In the genomic region with DNA sequence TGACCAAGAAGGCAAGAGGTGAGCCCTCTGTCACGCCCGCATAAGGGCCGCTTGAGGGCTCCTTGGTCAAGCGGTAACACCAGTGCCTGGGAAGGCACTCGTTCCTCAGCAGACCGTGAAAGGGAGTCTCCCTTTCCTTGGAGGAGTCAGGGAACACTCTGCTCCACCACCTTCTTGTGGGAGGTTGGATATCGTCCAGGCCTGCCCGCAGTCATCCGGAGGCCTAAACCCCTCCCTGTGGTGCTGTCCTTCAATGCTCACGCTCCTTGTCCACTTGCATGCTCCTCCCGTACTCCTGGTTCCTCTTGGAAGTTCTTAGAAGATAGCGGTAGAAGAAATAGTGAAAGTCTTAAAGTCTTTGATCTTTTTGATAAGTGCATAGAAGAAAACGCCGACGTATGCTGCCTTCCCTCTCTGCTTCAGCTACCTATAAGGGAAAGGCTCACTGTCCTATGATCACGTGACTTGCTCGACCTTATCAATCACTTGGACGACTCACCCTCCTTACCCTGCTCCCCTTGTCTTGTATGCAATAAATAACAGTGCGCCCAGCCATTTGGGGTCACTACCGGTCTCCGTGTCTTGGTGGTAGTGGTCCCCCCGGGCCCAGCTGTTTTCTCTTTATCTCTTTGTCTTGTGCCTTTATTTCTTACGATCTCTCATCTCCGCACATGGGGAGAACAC, we compare ENCODE assay signal across 9 cellular contexts. TPM values are rescaled to one million over a fixed set of nuclear protein-coding genes. Genes with fewer than 3 reads are reported as not detected.
A peak's percentile ranks its signal among the peaks of the same experiment; 100 is the strongest.
DNase-seq lines count a peak whose midpoint lies in the region; ATAC-seq, FAIRE-seq and TF ChIP-seq lines count a peak whose summit lies in the region.
"Not testable (repeated sequence)": the region's sequence is repeated elsewhere in the genome, so short reads cannot be mapped to it uniquely, and the experiment has no call there.
"Had no signal": no experiment of that assay in that cellular context is flagged by ENCODE, and none has a peak within 500 bp of the region (broad histone marks: within the 10 kb centered on the region; RNA-seq: fewer than 3 reads in every experiment).

No MANE protein-coding gene starts in this region.

- not testable (repeated sequence) for H3K9me2 ChIP-seq in Karpas-422 (replicated peaks; ENCODE audit: insufficient read depth, low read length)

- H4K20me1 ChIP-seq in Karpas-422 (ENCODE audit: insufficient read depth, low read depth, low read length); astrocyte (ENCODE audit: insufficient read depth, low read length): not testable (repeated sequence)

- H3K4me1 Mint-ChIP-seq in CD4-positive, CD25-positive, alpha-beta regulatory T cell = peaks cover 4 to 18% (median 6%) of the 10 kb centered on the region in 4 donors
- H3K4me1 Mint-ChIP-seq in T-helper 17 cell = peaks cover 16% of the 10 kb centered on the region
- peaks cover 19% of the 10 kb centered on the region for H3K4me1 Mint-ChIP-seq in astrocyte (ENCODE audit: low read depth, unreplicated experiment)
- peaks cover 12% of the 10 kb centered on the region for H3K4me1 Mint-ChIP-seq in memory B cell

- not testable (repeated sequence) for H3K36me3 ChIP-seq in CD4-positive, CD25-positive, alpha-beta regulatory T cell (ENCODE audit: control insufficient read depth, insufficient read depth, low read length); Karpas-422 (ENCODE audit: insufficient read depth, low read length); astrocyte (ENCODE audit: insufficient read depth, low read length)

- DNase-seq in A549 (ENCODE audit: low read depth in 1 of 2, low spot score in 1 of 2); CD4-positive, CD25-positive, alpha-beta regulatory T cell; T-helper 17 cell; astrocyte (ENCODE audit: low read depth); memory B cell (ENCODE audit: low spot score in 2 of 2): not testable (repeated sequence)
- DNase-seq in Karpas-422 = peak; percentile 36
- DNase-seq in glomerular visceral epithelial cell (ENCODE audit: extremely low spot score) = peak; percentile 29
- DNase-seq in renal cortical epithelial cell (ENCODE audit: low read depth) = peak; percentile 59

- not testable (repeated sequence) for H3K9me3 Mint-ChIP-seq in CD4-positive, CD25-positive, alpha-beta regulatory T cell; astrocyte (ENCODE audit: unreplicated experiment); memory B cell

- 77% methylated on average over 24 of the region's 24 CpGs for WGBS in A549 (ENCODE audit: missing lambda C conversion rate)

- not testable (repeated sequence) for H3K4me2 ChIP-seq in A549; Karpas-422 (ENCODE audit: low read depth, low read length, poor library complexity, severe bottlenecking); astrocyte (ENCODE audit: low read length)

- H3K36me3 Mint-ChIP-seq in CD4-positive, CD25-positive, alpha-beta regulatory T cell; T-helper 17 cell (ENCODE audit: low read depth); astrocyte (ENCODE audit: low read depth, unreplicated experiment); memory B cell: not testable (repeated sequence)

- peak overlapping the region; percentile 55 to 95 (median 84) for H3K27ac Mint-ChIP-seq in CD4-positive, CD25-positive, alpha-beta regulatory T cell
- peak overlapping the region; percentile 34 for H3K27ac Mint-ChIP-seq in T-helper 17 cell
- H3K27ac Mint-ChIP-seq in astrocyte (ENCODE audit: unreplicated experiment) = peak overlapping the region; percentile 8
- H3K27ac Mint-ChIP-seq in memory B cell = peak overlapping the region; percentile 94

- TF ChIP-seq EP300 in A549 (IDR thresholded peaks at IDR 0.05) = not testable (repeated sequence)

- TF ChIP-seq POLR2A in A549 (IDR thresholded peaks at IDR 0.05; ENCODE audit: low read length) = not testable (repeated sequence)

- not testable (repeated sequence) for H3K27me3 ChIP-seq in CD4-positive, CD25-positive, alpha-beta regulatory T cell (ENCODE audit: control insufficient read depth, insufficient read depth, low read length); Karpas-422 (ENCODE audit: low read length); astrocyte (ENCODE audit: insufficient read depth, low read length)

- H3K9ac ChIP-seq in Karpas-422 (ENCODE audit: low read length); astrocyte (ENCODE audit: low read length): not testable (repeated sequence)

- H3K27me3 Mint-ChIP-seq in CD4-positive, CD25-positive, alpha-beta regulatory T cell; T-helper 17 cell; memory B cell: not testable (repeated sequence)
- peaks cover 34% of the 10 kb centered on the region for H3K27me3 Mint-ChIP-seq in astrocyte (ENCODE audit: low read depth, unreplicated experiment)

- H3K4me3 Mint-ChIP-seq in CD4-positive, CD25-positive, alpha-beta regulatory T cell = peak overlapping the region in 3 of 4 donors; percentile 50 to 75 (median 59)
- H3K4me3 Mint-ChIP-seq in T-helper 17 cell; astrocyte (ENCODE audit: unreplicated experiment); memory B cell: not testable (repeated sequence)

- FAIRE-seq in A549 (lab: Jason Lieb, UNC); astrocyte (lab: Jason Lieb, UNC): not testable (repeated sequence)

- not testable (repeated sequence) for H2AFZ ChIP-seq in Karpas-422 (ENCODE audit: low read length); astrocyte (ENCODE audit: low read depth, low read length)

- not testable (repeated sequence) for H3K4me1 ChIP-seq in A549; CD4-positive, CD25-positive, alpha-beta regulatory T cell (ENCODE audit: control insufficient read depth, insufficient read depth, low read length, poor library complexity, severe bottlenecking); astrocyte (ENCODE audit: insufficient read depth, low read length)
- peaks cover 30% of the 10 kb centered on the region for H3K4me1 ChIP-seq in Karpas-422 (ENCODE audit: low read length)

- H3K79me2 ChIP-seq in Karpas-422 (ENCODE audit: low read length); astrocyte (ENCODE audit: insufficient read depth, low read length): not testable (repeated sequence)

- POLR2A ChIA-PET in A549 (lab: Yijun Ruan, JAX) = interaction anchor here (0.6 kb wide), 1 partner anchor 52 kb away, joined by 4 read pairs; no protein-coding TSS in a partner anchor

- not testable (repeated sequence) for TF ChIP-seq CTCF in A549 (IDR thresholded peaks at IDR 0.05); astrocyte (IDR thresholded peaks at IDR 0.05; ENCODE audit: insufficient read depth, low read depth, low read length)

- H3K4me3 ChIP-seq in A549; CD4-positive, CD25-positive, alpha-beta regulatory T cell (ENCODE audit: low read depth, low read length); Karpas-422 (ENCODE audit: low read length); astrocyte (ENCODE audit: insufficient read depth, low read depth, low read length): not testable (repeated sequence)

- not testable (repeated sequence) for H3K27ac ChIP-seq in A549; CD4-positive, CD25-positive, alpha-beta regulatory T cell (ENCODE audit: insufficient read depth, low read length, poor library complexity, severe bottlenecking); Karpas-422 (ENCODE audit: low read length); astrocyte (ENCODE audit: low read depth, low read length)

- H3K9me3 ChIP-seq in A549; CD4-positive, CD25-positive, alpha-beta regulatory T cell (ENCODE audit: control insufficient read depth in 2 of 2, low read length in 2 of 2); Karpas-422 (ENCODE audit: low read length); T-helper 17 cell (ENCODE audit: control insufficient read depth, low read length, poor library complexity, severe bottlenecking); astrocyte (ENCODE audit: insufficient read depth, low read depth, low read length): not testable (repeated sequence)

- not testable (repeated sequence) for ATAC-seq in A549; CD4-positive, CD25-positive, alpha-beta regulatory T cell (ENCODE audit: low read depth in 2 of 2); T-helper 17 cell; memory B cell (ENCODE audit: low read depth)

- CTCF ChIA-PET in A549 (lab: Yijun Ruan, JAX) = interaction anchor here (0.8 to 4.2 kb wide), 4 partner anchors 10 to 19 kb away, joined by 3 to 33 read pairs (median 6); no protein-coding TSS in a partner anchor

- not testable (repeated sequence) for TF ChIP-seq RAD21 in A549 (conservative IDR thresholded peaks at IDR 0.05 in 1 of 2, IDR thresholded peaks at IDR 0.05 in 1 of 2)

RNA-seq across cellular contexts. Expression of a gene that starts 11.9 kb away (rescaled TPM):
- 26.5 and 31.2 TPM in 2 replicates for polyA plus RNA-seq in A549 (2011; rRNA removed)
- 54.1 and 54.4 TPM in 2 replicates for polyA plus RNA-seq in A549 (2012; cell fraction: cytosol; rRNA removed)
- polyA plus RNA-seq in A549 (2012; cell fraction: nucleus; rRNA removed) = 42.4 and 45.5 TPM in 2 replicates
- 36.3 to 42.0 TPM (median 37.1 TPM) in 3 replicates for polyA plus RNA-seq in A549 (2017; fragmentation: RNase III; extraction: RNeasy Plus Mini Kit Qiagen cat#74134 plus additional on column Dnase treatment)
- 21.9 and 25.7 TPM in 2 replicates for polyA minus RNA-seq in A549 (2011; rRNA and poly(A)+ RNA removed)
- 56.0 TPM for total RNA-seq in CD4-positive, CD25-positive, alpha-beta regulatory T cell
- polyA plus RNA-seq in CD4-positive, CD25-positive, alpha-beta regulatory T cell = 10 to 100 TPM; 29.8 to 50.6 (median 45.2) TPM
- 19.2 and 45.1 TPM in 2 replicates for total RNA-seq in Karpas-422 (2014; rRNA removed; shearing (Covaris generic); ENCODE audit: low replicate concordance)
- 10 to 100 TPM; 45.7 to 49.0 TPM for total RNA-seq in T-helper 17 cell
- 54.9 TPM in 2 replicates for total RNA-seq in astrocyte
- 28.5 and 46.0 TPM in 2 replicates for total RNA-seq in renal cortical epithelial cell

RNA-seq across cellular contexts. Expression of a gene that starts 22.2 kb away (rescaled TPM):
- polyA plus RNA-seq in A549 (2011; rRNA removed) = 0.14 and 0.20 TPM in 2 replicates
- 0.08 and 0.23 TPM in 2 replicates for polyA plus RNA-seq in A549 (2012; cell fraction: cytosol; rRNA removed)
- 0.25 and 0.95 TPM in 2 replicates for polyA plus RNA-seq in A549 (2012; cell fraction: nucleus; rRNA removed)
- polyA plus RNA-seq in A549 (2017; fragmentation: RNase III; extraction: RNeasy Plus Mini Kit Qiagen cat#74134 plus additional on column Dnase treatment) = 0.21 to 0.42 TPM (median 0.38 TPM) in 3 replicates
- polyA minus RNA-seq in A549 (2011; rRNA and poly(A)+ RNA removed) = 1.1 TPM in 1 of 2 replicates, not detected in the other
- total RNA-seq in CD4-positive, CD25-positive, alpha-beta regulatory T cell = not detected
- under 1 TPM in 3 of 4 donors, not detected in 1; 0.41 to 0.76 (median 0.50) TPM for polyA plus RNA-seq in CD4-positive, CD25-positive, alpha-beta regulatory T cell
- 3.2 and 3.7 TPM in 2 replicates for total RNA-seq in Karpas-422 (2014; rRNA removed; shearing (Covaris generic); ENCODE audit: low replicate concordance)
- total RNA-seq in T-helper 17 cell = under 1 TPM; 0.34 to 0.40 TPM
- 1.2 and 2.2 TPM in 2 replicates for total RNA-seq in astrocyte
- total RNA-seq in renal cortical epithelial cell = 1.2 and 1.6 TPM in 2 replicates
- total RNA-seq: H1 had no signal

Comparison
In these comparisons a context has a peak if more than half of its experiments do, and no peak if none do; other contexts are left out.
1. H3K27ac Mint-ChIP-seq: peak in every context shown above with its lines; median percentile 94 in memory B cell; 84 in CD4-positive, CD25-positive, alpha-beta regulatory T cell; 34 in T-helper 17 cell; 8 in astrocyte.